9 cellular contexts compared by ENCODE assay signal in the genomic region with DNA sequence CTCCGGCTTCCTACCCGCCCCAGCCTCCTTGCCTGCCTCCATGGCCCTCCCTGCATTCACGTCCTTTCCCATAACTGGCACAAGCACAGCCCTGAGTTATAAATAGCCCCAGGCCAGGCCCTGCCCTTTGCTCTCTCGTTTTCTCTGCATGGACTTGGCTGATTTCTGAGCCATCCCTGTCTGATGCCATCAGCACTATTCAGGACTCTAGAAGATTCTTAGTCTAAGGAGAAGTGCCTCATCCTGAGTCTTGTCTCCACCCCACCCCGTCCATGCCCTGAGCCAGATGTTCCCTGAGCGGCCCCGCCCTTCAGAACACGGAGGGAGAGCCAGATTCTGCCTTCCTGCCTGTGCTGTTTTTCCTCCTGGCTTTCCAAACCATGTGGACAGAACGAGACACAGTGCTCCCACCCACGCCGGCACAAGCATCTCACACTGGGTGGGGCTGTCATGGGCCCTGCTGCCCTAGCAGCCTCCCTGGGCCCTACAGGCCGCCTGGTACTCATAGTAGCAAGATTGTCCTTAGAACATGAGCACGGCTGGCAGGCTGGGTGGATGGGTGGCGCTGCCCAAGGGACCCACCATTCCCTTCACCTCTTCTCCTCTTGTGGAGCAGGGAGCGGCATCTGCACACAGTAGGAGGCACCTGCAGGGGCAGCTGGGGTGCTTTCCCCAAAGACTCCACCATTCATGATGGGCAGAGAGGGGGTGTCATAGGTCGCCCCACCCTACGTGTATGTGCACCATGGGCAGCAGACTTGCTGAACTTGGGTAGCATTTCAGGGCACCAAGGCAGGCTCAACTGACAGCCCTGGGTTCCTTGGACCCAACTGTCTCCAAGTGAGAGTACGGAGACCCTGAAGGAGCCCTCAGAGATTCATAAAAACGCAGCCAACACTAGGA.
A peak's percentile ranks its signal among the peaks of the same experiment; 100 is the strongest.
DNase-seq lines count a peak whose midpoint lies in the region; ATAC-seq and TF ChIP-seq lines count a peak whose summit lies in the region.
"Had no signal": no experiment of that assay in that cellular context is flagged by ENCODE, and none has a peak within 500 bp of the region (broad histone marks: within the 10 kb centered on the region; RNA-seq: fewer than 3 reads in every experiment).

No MANE protein-coding gene starts in this region.

- H3K9me3 Mint-ChIP-seq in stimulated activated naive B cell treated with anti-CD40 and anti-IgM and Interleukin-4, amounts not matched to agents 10 μg/mL and 1 μg/mL and 100 μg/mL, for 72 hours = no peaks in the 10 kb centered on the region

- H3K9me3 ChIP-seq in mucosa of descending colon = no peaks in the 10 kb centered on the region
- no peaks in the 10 kb centered on the region for H3K9me3 ChIP-seq in tibial nerve

- H3K4me1 Mint-ChIP-seq in stimulated activated naive B cell treated with anti-CD40 and anti-IgM and Interleukin-4, amounts not matched to agents 10 μg/mL and 1 μg/mL and 100 μg/mL, for 72 hours = peaks cover 16 to 28% of the 10 kb centered on the region in 2 donors

- DNase-seq in DMS 273 (lab: John Stamatoyannopoulos, UW; ENCODE audit: unreplicated experiment) (peak; percentile 11), DMS 273 treated with DMSO at 0.1 percent for 48 hours (lab: John Stamatoyannopoulos, UW) (no peak), epithelial cell of prostate (ENCODE audit: low read depth, low spot score) (no peak), mucosa of descending colon (peak; percentile 57 to 75 (median 66)), tibial nerve (ENCODE audit: low spot score in 2 of 2) (peak; percentile 73 to 79), caudate nucleus (lab: John Stamatoyannopoulos, UW) (no peak), RKO (ENCODE audit: low spot score) (no peak)
- no peak for DNase-seq in stimulated activated naive B cell treated with anti-CD40 and anti-IgM and Interleukin-4, amounts not matched to agents 10 μg/mL and 1 μg/mL and 100 μg/mL, for 72 hours
- DNase-seq: 8988T had no signal

- no peak overlapping the region for H3K27ac Mint-ChIP-seq in stimulated activated naive B cell treated with anti-CD40 and anti-IgM and Interleukin-4, amounts not matched to agents 10 μg/mL and 1 μg/mL and 100 μg/mL, for 72 hours

- no peaks in the 10 kb centered on the region for H3K27me3 Mint-ChIP-seq in stimulated activated naive B cell treated with anti-CD40 and anti-IgM and Interleukin-4, amounts not matched to agents 10 μg/mL and 1 μg/mL and 100 μg/mL, for 72 hours

- H3K4me3 ChIP-seq in mucosa of descending colon (no peak overlapping the region), tibial nerve (no peak overlapping the region)

- ATAC-seq in mucosa of descending colon = peak; percentile 86
- ATAC-seq in stimulated activated naive B cell treated with anti-CD40 and anti-IgM and Interleukin-4, amounts not matched to agents 10 μg/mL and 1 μg/mL and 100 μg/mL, for 72 hours (replicated peaks) = no peak

- peak; percentile 67 to 92 for TF ChIP-seq EP300 in tibial nerve (IDR thresholded peaks at IDR 0.05)

- TF ChIP-seq CTCF in mucosa of descending colon (IDR thresholded peaks at IDR 0.05) = no peak
- TF ChIP-seq CTCF in tibial nerve (IDR thresholded peaks at IDR 0.05) = peak in 1 of 5 experiments; percentile 21

- TF ChIP-seq POLR2A in tibial nerve (IDR thresholded peaks at IDR 0.05) = peak in 1 of 2 donors; percentile 21

- H3K27ac ChIP-seq in epithelial cell of prostate (peak overlapping the region; percentile 48), tibial nerve (peak overlapping the region; percentile 70 to 92 (median 79)), caudate nucleus (ENCODE audit: low read depth, low read length) (no peak overlapping the region)

- H3K27me3 ChIP-seq in tibial nerve = no peaks in the 10 kb centered on the region

- H3K4me3 Mint-ChIP-seq in stimulated activated naive B cell treated with anti-CD40 and anti-IgM and Interleukin-4, amounts not matched to agents 10 μg/mL and 1 μg/mL and 100 μg/mL, for 72 hours = no peak overlapping the region

- H3K4me1 ChIP-seq in mucosa of descending colon (ENCODE audit: low read depth) (peaks cover 18% of the 10 kb centered on the region), tibial nerve (peaks cover 5 to 47% (median 25%) of the 10 kb centered on the region in 4 donors)

- H3K36me3 ChIP-seq in mucosa of descending colon (ENCODE audit: low read depth) (no peaks in the 10 kb centered on the region), tibial nerve (peaks cover 0 to 44% (median 0%) of the 10 kb centered on the region in 3 donors)

- peaks cover 25 to 27% of the 10 kb centered on the region in 2 donors for H3K36me3 Mint-ChIP-seq in stimulated activated naive B cell treated with anti-CD40 and anti-IgM and Interleukin-4, amounts not matched to agents 10 μg/mL and 1 μg/mL and 100 μg/mL, for 72 hours

- intact Hi-C loops in mucosa of descending colon (cut with DNase I, micrococcal nuclease) = no loop called here

- WGBS in tibial nerve, 2 donors = 42% methylated on average over 17 to 19 of the region's 19 CpGs

Comparison
In these comparisons a context has a peak if more than half of its experiments do, and no peak if none do; other contexts are left out.
1. DNase-seq: peak in DMS 273 (single experiment), mucosa of descending colon (3 of 3) and tibial nerve (2 of 2); none in DMS 273 treated with DMSO at 0.1 percent for 48 hours (single experiment), epithelial cell of prostate (single experiment), caudate nucleus (0 of 61), RKO (single experiment) and stimulated activated naive B cell treated with anti-CD40 and anti-IgM and Interleukin-4, amounts not matched to agents 10 μg/mL and 1 μg/mL and 100 μg/mL, for 72 hours (single experiment).